27 cellular contexts compared by ENCODE assay signal in genomic region chr2:237214281-237214680, GRCh38.
DNase-seq lines count a peak whose midpoint lies in the region; ATAC-seq and TF ChIP-seq lines count a peak whose summit lies in the region.
"Had no signal": no experiment of that assay in that cellular context is flagged by ENCODE, and none has a peak within 500 bp of the region (broad histone marks: within the 10 kb centered on the region; RNA-seq: fewer than 3 reads in every experiment).

No MANE protein-coding gene starts in this region.

- no peak overlapping the region for H3K4me3 ChIP-seq in left ventricle myocardium inferior
- H3K4me3 ChIP-seq in esophagus squamous epithelium: no peak overlapping the region
- H3K4me3 ChIP-seq in muscle layer of duodenum (ENCODE audit: low read depth in 1 of 2, low read length in 2 of 2): no peak overlapping the region
- H3K4me3 ChIP-seq in vagina: no peak overlapping the region
- H3K4me3 ChIP-seq: thoracic aorta had no signal

- DNase-seq in left ventricle myocardium inferior (no peak), left cardiac atrium (no peak), esophagus squamous epithelium (lab: John Stamatoyannopoulos, UW) (no peak), vagina (ENCODE audit: extremely low spot score in 2 of 2) (peak in 1 of 2 donors; percentile 82), SK-N-DZ (ENCODE audit: low spot score) (no peak)
- no peak for DNase-seq in activated CD8-positive, alpha-beta T cell treated with anti-CD3 and anti-CD28 coated beads, Interleukin-2, amount 10 ng/mL, durations not matched to agents 7 days and 5 days
- DNase-seq: activated gamma-delta T cell; activated naive CD8-positive, alpha-beta T cell treated with anti-CD3 and anti-CD28 coated beads, Interleukin-2, amount 10 ng/mL, durations not matched to agents 7 days and 5 days; activated T-cell treated with anti-CD3 and anti-CD28 coated beads, Interleukin-2, amount 50 U/mL, for 24 hours; COR-L47; GF-D8; head of caudate nucleus; kidney glomerular epithelial cell; NCI-H1417; NCI-H2081 treated with DMSO at 0.1 percent for 48 hours; NCI-H446; NCI-H774; stimulated activated naive CD4-positive, alpha-beta T cell treated with Interleukin-2 at 50 U/mL for 16 hours; T-helper 2 cell had no signal

- TF ChIP-seq CTCF in left ventricle myocardium inferior (IDR thresholded peaks at IDR 0.05; ENCODE audit: borderline replicate concordance) (no peak), esophagus squamous epithelium (IDR thresholded peaks at IDR 0.05) (no peak), vagina (IDR thresholded peaks at IDR 0.05) (no peak)

- H3K4me3 Mint-ChIP-seq in activated CD8-positive, alpha-beta T cell treated with anti-CD3 and anti-CD28 coated beads, Interleukin-2, amount 10 ng/mL, durations not matched to agents 7 days and 5 days: no peak overlapping the region
- H3K4me3 Mint-ChIP-seq: activated naive CD8-positive, alpha-beta T cell treated with anti-CD3 and anti-CD28 coated beads, Interleukin-2, amount 10 ng/mL, durations not matched to agents 7 days and 5 days; activated T-cell treated with anti-CD3 and anti-CD28 coated beads, Interleukin-2, amount 50 U/mL, for 24 hours; brain; memory B cell had no signal

- POLR2A ChIA-PET in activated CD8-positive, alpha-beta T cell treated with anti-CD3 and anti-CD28 coated beads, Interleukin-2, amount 10 ng/mL, durations not matched to agents 7 days and 5 days (lab: Charles Lee): no interaction called here

- H3K9me3 Mint-ChIP-seq in activated CD8-positive, alpha-beta T cell treated with anti-CD3 and anti-CD28 coated beads, Interleukin-2, amount 10 ng/mL, durations not matched to agents 7 days and 5 days (ENCODE audit: insufficient read depth): no peaks in the 10 kb centered on the region
- H3K9me3 Mint-ChIP-seq: activated naive CD8-positive, alpha-beta T cell treated with anti-CD3 and anti-CD28 coated beads, Interleukin-2, amount 10 ng/mL, durations not matched to agents 7 days and 5 days; activated T-cell treated with anti-CD3 and anti-CD28 coated beads, Interleukin-2, amount 50 U/mL, for 24 hours; brain; memory B cell had no signal

- H3K36me3 Mint-ChIP-seq in activated CD8-positive, alpha-beta T cell treated with anti-CD3 and anti-CD28 coated beads, Interleukin-2, amount 10 ng/mL, durations not matched to agents 7 days and 5 days (ENCODE audit: low read depth): no peaks in the 10 kb centered on the region
- H3K36me3 Mint-ChIP-seq: activated naive CD8-positive, alpha-beta T cell treated with anti-CD3 and anti-CD28 coated beads, Interleukin-2, amount 10 ng/mL, durations not matched to agents 7 days and 5 days; brain; memory B cell had no signal

- H3K4me1 Mint-ChIP-seq in activated CD8-positive, alpha-beta T cell treated with anti-CD3 and anti-CD28 coated beads, Interleukin-2, amount 10 ng/mL, durations not matched to agents 7 days and 5 days (ENCODE audit: low read depth): no peaks in the 10 kb centered on the region
- H3K4me1 Mint-ChIP-seq: activated naive CD8-positive, alpha-beta T cell treated with anti-CD3 and anti-CD28 coated beads, Interleukin-2, amount 10 ng/mL, durations not matched to agents 7 days and 5 days; memory B cell had no signal

- H3K36me3 ChIP-seq in left ventricle myocardium inferior (no peaks in the 10 kb centered on the region), esophagus squamous epithelium (no peaks in the 10 kb centered on the region), muscle layer of duodenum (ENCODE audit: control insufficient read depth in 1 of 2, insufficient read depth in 2 of 2, low read length in 2 of 2) (no peaks in the 10 kb centered on the region), vagina (no peaks in the 10 kb centered on the region)
- H3K36me3 ChIP-seq: BE2C, thoracic aorta had no signal

- H3K27me3 ChIP-seq in left ventricle myocardium inferior (ENCODE audit: low read depth): no peaks in the 10 kb centered on the region
- peaks cover 0 to 8% (median 0%) of the 10 kb centered on the region in 4 donors for H3K27me3 ChIP-seq in esophagus squamous epithelium
- H3K27me3 ChIP-seq in muscle layer of duodenum (ENCODE audit: low read depth, low read length): no peaks in the 10 kb centered on the region
- no peaks in the 10 kb centered on the region for H3K27me3 ChIP-seq in vagina
- H3K27me3 ChIP-seq: BE2C had no signal

- intact Hi-C loops in left ventricle myocardium inferior (cut with micrococcal nuclease): no loop called here
- intact Hi-C loops in left cardiac atrium (cut with DNase I): loop anchor here in 1 of 2 donors (5.0 kb wide), 1 partner anchor 78 kb away; no protein-coding TSS in a partner anchor
- intact Hi-C loops in esophagus squamous epithelium (cut with DNase I): no loop called here
- intact Hi-C loops in vagina (cut with DNase I): no loop called here

- H3K27ac Mint-ChIP-seq in activated CD8-positive, alpha-beta T cell treated with anti-CD3 and anti-CD28 coated beads, Interleukin-2, amount 10 ng/mL, durations not matched to agents 7 days and 5 days: no peak overlapping the region
- H3K27ac Mint-ChIP-seq: activated naive CD8-positive, alpha-beta T cell treated with anti-CD3 and anti-CD28 coated beads, Interleukin-2, amount 10 ng/mL, durations not matched to agents 7 days and 5 days; activated T-cell treated with anti-CD3 and anti-CD28 coated beads, Interleukin-2, amount 50 U/mL, for 24 hours; brain; memory B cell; progenitor cell of endocrine pancreas had no signal

- WGBS in esophagus squamous epithelium, 2 donors: 90% methylated on average over 2 to 6 of the region's 6 CpGs

- peak overlapping the region; percentile 43 for H3K27ac ChIP-seq in left ventricle myocardium inferior (replicated peaks)
- H3K27ac ChIP-seq in esophagus squamous epithelium: peak overlapping the region in 3 of 4 donors; percentile 7 to 50 (median 45)
- H3K27ac ChIP-seq in muscle layer of duodenum (ENCODE audit: low read length): peak overlapping the region; percentile 2
- H3K27ac ChIP-seq in vagina: peak overlapping the region; percentile 80
- H3K27ac ChIP-seq: KMS-11, thoracic aorta had no signal

- H3K9me3 ChIP-seq in left ventricle myocardium inferior (replicated peaks) (no peaks in the 10 kb centered on the region), esophagus squamous epithelium (no peaks in the 10 kb centered on the region), muscle layer of duodenum (ENCODE audit: control insufficient read depth in 1 of 2, low read length in 2 of 2) (no peaks in the 10 kb centered on the region), vagina (no peaks in the 10 kb centered on the region)
- H3K9me3 ChIP-seq: BE2C, thoracic aorta had no signal

- H3K27me3 Mint-ChIP-seq in activated CD8-positive, alpha-beta T cell treated with anti-CD3 and anti-CD28 coated beads, Interleukin-2, amount 10 ng/mL, durations not matched to agents 7 days and 5 days (ENCODE audit: low read depth): peaks cover 3% of the 10 kb centered on the region
- H3K27me3 Mint-ChIP-seq: activated naive CD8-positive, alpha-beta T cell treated with anti-CD3 and anti-CD28 coated beads, Interleukin-2, amount 10 ng/mL, durations not matched to agents 7 days and 5 days had no signal

- TF ChIP-seq POLR2A in esophagus squamous epithelium (IDR thresholded peaks at IDR 0.05) (no peak), vagina (IDR thresholded peaks at IDR 0.05) (no peak)

- H3K4me1 ChIP-seq in left ventricle myocardium inferior: peaks cover 16% of the 10 kb centered on the region
- H3K4me1 ChIP-seq in esophagus squamous epithelium: peaks cover 0 to 9% (median 2%) of the 10 kb centered on the region in 3 donors
- H3K4me1 ChIP-seq in muscle layer of duodenum (ENCODE audit: control insufficient read depth in 1 of 2, insufficient read depth in 2 of 2, low read length in 2 of 2): peaks cover 6 to 12% of the 10 kb centered on the region in 2 donors
- H3K4me1 ChIP-seq in vagina: peaks cover 20% of the 10 kb centered on the region
- H3K4me1 ChIP-seq: BE2C had no signal

- ATAC-seq in left cardiac atrium (no peak), GM21619 (IDR thresholded peaks at IDR 0.05; ENCODE audit: unreplicated experiment) (no peak)
- ATAC-seq in activated CD8-positive, alpha-beta T cell treated with anti-CD3 and anti-CD28 coated beads, Interleukin-2, amount 10 ng/mL, durations not matched to agents 7 days and 5 days: no peak

- CTCF ChIA-PET in activated CD8-positive, alpha-beta T cell treated with anti-CD3 and anti-CD28 coated beads, Interleukin-2, amount 10 ng/mL, durations not matched to agents 7 days and 5 days (lab: Charles Lee): no interaction called here

Comparison
In these comparisons a context has a peak if more than half of its experiments do, and no peak if none do; other contexts are left out.
1. H3K27ac ChIP-seq: peak in every context shown above with its lines; median percentile 80 in vagina; 45 in esophagus squamous epithelium; 43 in left ventricle myocardium inferior; 2 in muscle layer of duodenum.